23 cellular contexts compared by ENCODE assay signal in the genomic region with DNA sequence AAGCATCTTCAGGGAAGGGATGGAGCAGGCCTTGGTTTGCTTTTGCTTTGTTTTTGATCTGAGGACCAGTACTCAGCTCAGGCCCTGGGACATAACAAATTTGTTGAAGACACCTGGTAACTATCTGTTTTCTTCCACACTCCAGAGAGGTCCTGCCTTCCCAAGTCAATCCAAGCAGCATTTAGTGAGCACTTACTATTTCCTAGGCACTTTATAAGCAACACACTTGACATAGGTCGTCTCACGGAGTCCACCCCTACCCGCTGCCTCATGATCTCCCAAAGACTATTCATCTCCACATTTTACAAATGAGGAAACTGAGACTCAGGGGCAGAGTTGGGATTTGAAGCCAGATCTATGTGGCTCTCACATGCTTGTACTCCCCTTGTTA. TPM values are rescaled to one million over a fixed set of nuclear protein-coding genes. Genes with fewer than 3 reads are reported as not detected.
"Had no signal": no experiment of that assay in that cellular context is flagged by ENCODE, and none has a peak within 500 bp of the region (broad histone marks: within the 10 kb centered on the region; RNA-seq: fewer than 3 reads in every experiment).

No MANE protein-coding gene starts in this region.

- H3K36me3 Mint-ChIP-seq: activated naive CD8-positive, alpha-beta T cell treated with anti-CD3 and anti-CD28 coated beads, Interleukin-2, amount 10 ng/mL, durations not matched to agents 7 days and 5 days; T-cell; WTC11 had no signal

- H3K36me3 ChIP-seq: adrenal gland, breast epithelium had no signal

- H3K27ac ChIP-seq: adrenal gland, breast epithelium had no signal

- ATAC-seq: activated CD8-positive, alpha-beta T cell treated with anti-CD3 and anti-CD28 coated beads, Interleukin-2, amount 10 ng/mL, durations not matched to agents 7 days and 5 days; T-cell; WTC11 had no signal

- H3K9me3 ChIP-seq: adrenal gland, breast epithelium had no signal

- DNase-seq: activated CD4-positive, alpha-beta T cell treated with anti-CD3 and anti-CD28 coated beads for 48 hours; activated CD4-positive, alpha-beta T cell treated with anti-CD3 and anti-CD28 coated beads, Interleukin-2, amount 50 U/mL, for 4 hours; activated CD4-positive, CD25-positive, alpha-beta regulatory T cell treated with anti-CD3 and anti-CD28 coated beads, Interleukin-2, amount 50 U/mL, for 72 hours; activated CD8-positive, alpha-beta memory T cell treated with anti-CD3 and anti-CD28 coated beads, Interleukin-2, amount 50 U/mL, for 48 hours; activated CD8-positive, alpha-beta T cell treated with anti-CD3 and anti-CD28 coated beads, Interleukin-2, amount 10 ng/mL, durations not matched to agents 7 days and 5 days; activated naive CD4-positive, alpha-beta T cell treated with anti-CD3 and anti-CD28 coated beads, Interleukin-2, amount 50 U/mL, for 16 hours; activated naive CD8-positive, alpha-beta T cell treated with anti-CD3 and anti-CD28 coated beads, Interleukin-2, amount 10 ng/mL, durations not matched to agents 7 days and 5 days; activated T-cell treated with anti-CD3 and anti-CD28 coated beads, Interleukin-2, amount 50 U/mL, for 1 hour; adrenal gland; anterior cingulate cortex; caudate nucleus; KG1; NCI-H1092; NCI-H1417; NCI-H1930; NCI-H2171 treated with DMSO at 0.1 percent for 48 hours; NCI-H510A treated with DMSO at 0.1 percent for 48 hours; NCI-H69; SIG-M5; T-cell had no signal

- H3K4me3 Mint-ChIP-seq: activated CD8-positive, alpha-beta T cell treated with anti-CD3 and anti-CD28 coated beads, Interleukin-2, amount 10 ng/mL, durations not matched to agents 7 days and 5 days; activated naive CD8-positive, alpha-beta T cell treated with anti-CD3 and anti-CD28 coated beads, Interleukin-2, amount 10 ng/mL, durations not matched to agents 7 days and 5 days; T-helper 2 cell treated with Interferon-gamma antibody and Interleukin-4, amounts not matched to agents 5 μg/mL and 100 μg/mL, for 36 hours; WTC11 had no signal

- H3K4me3 ChIP-seq: adrenal gland, breast epithelium had no signal

- H3K27me3 ChIP-seq: adrenal gland, breast epithelium had no signal

- H3K27ac Mint-ChIP-seq: activated CD8-positive, alpha-beta T cell treated with anti-CD3 and anti-CD28 coated beads, Interleukin-2, amount 10 ng/mL, durations not matched to agents 7 days and 5 days; activated naive CD8-positive, alpha-beta T cell treated with anti-CD3 and anti-CD28 coated beads, Interleukin-2, amount 10 ng/mL, durations not matched to agents 7 days and 5 days; T-cell; T-helper 2 cell treated with Interferon-gamma antibody and Interleukin-4, amounts not matched to agents 5 μg/mL and 100 μg/mL, for 36 hours; WTC11 had no signal

- H3K9me3 Mint-ChIP-seq: activated naive CD8-positive, alpha-beta T cell treated with anti-CD3 and anti-CD28 coated beads, Interleukin-2, amount 10 ng/mL, durations not matched to agents 7 days and 5 days; T-cell; T-helper 2 cell treated with Interferon-gamma antibody and Interleukin-4, amounts not matched to agents 5 μg/mL and 100 μg/mL, for 36 hours; WTC11 had no signal

RNA-seq across cellular contexts. Expression of gene EPHA2, which starts 14.4 kb away (rescaled TPM):
- total RNA-seq: activated CD8-positive, alpha-beta T cell treated with anti-CD3 and anti-CD28 coated beads, Interleukin-2, amount 10 ng/mL, durations not matched to agents 7 days and 5 days; activated naive CD8-positive, alpha-beta T cell treated with anti-CD3 and anti-CD28 coated beads, Interleukin-2, amount 10 ng/mL, durations not matched to agents 7 days and 5 days had no signal
